ENCODE assay signal across 1 cellular context in genomic region chr3:172129868-172130751, GRCh38.
A peak's percentile ranks its signal among the peaks of the same experiment; 100 is the strongest.
TF ChIP-seq lines count a peak whose summit lies in the region.

No MANE protein-coding gene starts in this region.

TF ChIP-seq in K562, 482 proteins besides CTCF, POLR2A, EP300 and RAD21 (continued from another document and continues in another):
- TF ChIP-seq RNF219 (CRISPR knock-in tag; IDR thresholded peaks at IDR 0.05) (no peak), CHD1 (IDR thresholded peaks at IDR 0.05; ENCODE audit: low read length) (no peak), RBM22 (IDR thresholded peaks at IDR 0.05; ENCODE audit: low read depth, low read length, poor library complexity, severe bottlenecking) (no peak), MTA1 (IDR thresholded peaks at IDR 0.05; ENCODE audit: borderline replicate concordance) (no peak; the same call in 1 of the 2 replicates), THAP12 (CRISPR knock-in tag; IDR thresholded peaks at IDR 0.05) (no peak), MCM3 (IDR thresholded peaks at IDR 0.05) (no peak), NR0B1 (IDR thresholded peaks at IDR 0.05; ENCODE audit: partially characterized antibody) (no peak), TFAM (CRISPR knock-in tag; conservative IDR thresholded peaks at IDR 0.05) (no peak), TAF7 (tag; IDR thresholded peaks at IDR 0.05) (no peak), FOXP4 (CRISPR knock-in tag; IDR thresholded peaks at IDR 0.05; ENCODE audit: borderline replicate concordance) (no peak), FOXA3 (CRISPR knock-in tag; conservative IDR thresholded peaks at IDR 0.05 in 1 of 2, IDR thresholded peaks at IDR 0.05 in 1 of 2) (peak in 1 of 2 experiments; percentile 75; a peak in 1 of 4 replicates), CBFB (CRISPR knock-in tag; IDR thresholded peaks at IDR 0.05) (no peak), HNRNPL (IDR thresholded peaks at IDR 0.05; ENCODE audit: low read depth, low read length) (no peak), NR2C2 (CRISPR knock-in tag; IDR thresholded peaks at IDR 0.05) (no peak), NR2C2 (tag; IDR thresholded peaks at IDR 0.05) (peak; percentile 76), PBX2 (CRISPR knock-in tag; IDR thresholded peaks at IDR 0.05; ENCODE audit: low read depth) (no peak), PBX2 (tag; conservative IDR thresholded peaks at IDR 0.05; ENCODE audit: low read depth) (no peak; the same call in 1 of the 2 replicates), TFAP4 (CRISPR knock-in tag; IDR thresholded peaks at IDR 0.05; ENCODE audit: borderline replicate concordance) (peak; percentile 68), NBN (IDR thresholded peaks at IDR 0.05; ENCODE audit: low read depth) (peak; percentile 48; the same call in 1 of the 2 replicates), SMARCA4 (IDR thresholded peaks at IDR 0.05) (peak; percentile 90), WHSC1 (IDR thresholded peaks at IDR 0.05; ENCODE audit: low read length) (no peak), ATF7 (IDR thresholded peaks at IDR 0.05) (peak; percentile 91), TARDBP (IDR thresholded peaks at IDR 0.05) (0 out of 2 replicates have a peak, but pooled peaks have one; percentile 58), ZNF511 (CRISPR knock-in tag; IDR thresholded peaks at IDR 0.05) (no peak), BHLHE40 (IDR thresholded peaks at IDR 0.05; ENCODE audit: low read length) (peak; percentile 60), ZNF609 (CRISPR knock-in tag; IDR thresholded peaks at IDR 0.05; ENCODE audit: borderline replicate concordance) (no peak), HNRNPK (IDR thresholded peaks at IDR 0.05; ENCODE audit: low read depth, low read length, poor library complexity, severe bottlenecking) (no peak), FOXK2 (conservative IDR thresholded peaks at IDR 0.05 in 1 of 2, IDR thresholded peaks at IDR 0.05 in 1 of 2; ENCODE audit: low read depth in 2 of 2) (peak; percentile 24 to 60; a peak in 2 of 4 replicates), LEF1 (IDR thresholded peaks at IDR 0.05) (peak; percentile 82), FOSL1 (tag; conservative IDR thresholded peaks at IDR 0.05) (peak; percentile 99), RFX1 (IDR thresholded peaks at IDR 0.05) (peak; percentile 98), ZMIZ1 (IDR thresholded peaks at IDR 0.05; ENCODE audit: low read depth in 2 of 2, low read length in 2 of 2) (peak in 1 of 2 experiments; percentile 66; a peak in 2 of 4 replicates), ATF6 (CRISPR knock-in tag; IDR thresholded peaks at IDR 0.05) (no peak), ZNF586 (CRISPR knock-in tag; conservative IDR thresholded peaks at IDR 0.05) (no peak), TEAD4 (IDR thresholded peaks at IDR 0.05; ENCODE audit: low read length) (peak; percentile 24; the same call in 1 of the 2 replicates), TEAD4 (CRISPR knock-in tag; IDR thresholded peaks at IDR 0.05; ENCODE audit: borderline replicate concordance) (no peak)
